In genomic region chr16:30318647-30319046, GRCh38 we compare ENCODE assay signal across 4 cellular contexts. TPM values are rescaled to one million over a fixed set of nuclear protein-coding genes. Genes with fewer than 3 reads are reported as not detected.
"Had no signal": no experiment of that assay in that cellular context is flagged by ENCODE, and none has a peak within 500 bp of the region (broad histone marks: within the 10 kb centered on the region; RNA-seq: fewer than 3 reads in every experiment).

No MANE protein-coding gene starts in this region.

RNA-seq across cellular contexts. Expression of gene MYL11, which starts 56.0 kb away (rescaled TPM):
- total RNA-seq: GM23338, H7, HepG2, HT1080 had no signal
- polyA plus RNA-seq: HepG2 had no signal
